23 cellular contexts compared by ENCODE assay signal in the genomic region with DNA sequence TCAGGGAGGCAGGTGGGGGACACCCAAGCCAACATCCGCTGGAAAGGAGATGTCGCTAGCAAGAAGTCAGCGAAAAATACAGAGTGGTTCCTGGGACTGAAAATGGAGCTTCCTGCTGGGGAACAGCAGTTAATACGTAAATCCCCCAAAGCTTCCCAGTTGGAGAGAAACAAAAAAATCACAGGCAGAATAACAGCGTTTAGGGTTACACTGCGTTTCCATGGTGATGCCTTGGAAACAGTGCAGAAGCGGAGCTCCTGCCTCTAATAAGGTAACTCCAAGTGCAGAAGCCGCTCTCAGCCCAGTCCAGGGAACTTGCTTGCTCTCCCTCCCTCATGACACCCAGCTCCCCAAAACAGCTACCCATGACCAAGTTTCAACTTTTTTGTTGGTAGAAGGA.
DNase-seq lines count a peak whose midpoint lies in the region; ATAC-seq, FAIRE-seq and TF ChIP-seq lines count a peak whose summit lies in the region.
"Had no signal": no experiment of that assay in that cellular context is flagged by ENCODE, and none has a peak within 500 bp of the region (broad histone marks: within the 10 kb centered on the region; RNA-seq: fewer than 3 reads in every experiment).

No MANE protein-coding gene starts in this region.

- peaks cover 6 to 96% of the 10 kb centered on the region in 2 experiments for H3K36me3 ChIP-seq in HEK293 (ENCODE audit: control insufficient read depth in 2 of 2, insufficient read depth in 1 of 2, low read length in 2 of 2)
- peaks cover 0 to 3% (median under 1%) of the 10 kb centered on the region in 4 experiments; a peak in 3 of 8 replicates for H3K36me3 ChIP-seq in H1 (ENCODE audit: control insufficient read depth in 2 of 4, insufficient read depth in 4 of 4, low read length in 3 of 4)
- no peaks in the 10 kb centered on the region for H3K36me3 ChIP-seq in neural progenitor cell
- no peaks in the 10 kb centered on the region for H3K36me3 ChIP-seq in Karpas-422 (ENCODE audit: insufficient read depth, low read length)
- H3K36me3 ChIP-seq: uterus had no signal

- no peaks in the 10 kb centered on the region for H3K9me3 Mint-ChIP-seq in neural progenitor cell
- H3K9me3 Mint-ChIP-seq: activated naive CD8-positive, alpha-beta T cell treated with anti-CD3 and anti-CD28 coated beads, Interleukin-2, amount 10 ng/mL, durations not matched to agents 7 days and 5 days; CD4-positive, alpha-beta memory T cell; memory B cell; naive thymus-derived CD8-positive, alpha-beta T cell; stimulated activated memory B cell treated with anti-CD40 and anti-IgM and Interleukin-4, amounts not matched to agents 10 μg/mL and 1 μg/mL and 100 μg/mL, for 72 hours had no signal

- no peak overlapping the region for H2BK5ac ChIP-seq in H1 (ENCODE audit: low read depth, low read length)

- no peak overlapping the region for H2BK20ac ChIP-seq in H1 (ENCODE audit: low read length)

- CTCF ChIA-PET in HEK293 (lab: Yijun Ruan, JAX): interaction anchor here (0.6 to 1.8 kb wide), 2 partner anchors 9 to 12 kb away, joined by 3 to 13 read pairs; no protein-coding TSS in a partner anchor
- CTCF ChIA-PET in H1 (lab: Charles Lee; ENCODE audit: partially characterized antibody): interaction anchor here (0.7 to 2.5 kb wide), 5 partner anchors 9 to 106 kb away, joined by 3 to 18 read pairs (median 4); no protein-coding TSS in a partner anchor

- peaks cover 8% of the 10 kb centered on the region for H3K79me1 ChIP-seq in H1 (ENCODE audit: low read depth, low read length)

- no peak overlapping the region for H2BK120ac ChIP-seq in H1 (replicated peaks; ENCODE audit: low read depth, low read length)

- H3F3A ChIP-seq in neural progenitor cell (ENCODE audit: low read depth): peaks cover 7% of the 10 kb centered on the region

- no peak overlapping the region for H2BK15ac ChIP-seq in H1 (ENCODE audit: low read length)

- POLR2A ChIA-PET in HEK293 (lab: Yijun Ruan, JAX): no interaction called here
- POLR2A ChIA-PET in H1 (lab: Charles Lee; ENCODE audit: partially characterized antibody): no interaction called here

- H3K23me2 ChIP-seq in H1 (ENCODE audit: low read depth, low read length): no peaks in the 10 kb centered on the region

- H3K4me3 Mint-ChIP-seq in neural progenitor cell: no peak overlapping the region
- H3K4me3 Mint-ChIP-seq: activated CD4-positive, alpha-beta T cell treated with anti-CD3 and anti-CD28 coated beads for 36 hours; activated naive CD8-positive, alpha-beta T cell treated with anti-CD3 and anti-CD28 coated beads, Interleukin-2, amount 10 ng/mL, durations not matched to agents 7 days and 5 days; CD4-positive, alpha-beta memory T cell; memory B cell; naive thymus-derived CD8-positive, alpha-beta T cell; stimulated activated memory B cell treated with anti-CD40 and anti-IgM and Interleukin-4, amounts not matched to agents 10 μg/mL and 1 μg/mL and 100 μg/mL, for 72 hours had no signal

- no peak overlapping the region for H4K91ac ChIP-seq in H1 (replicated peaks; ENCODE audit: insufficient read length, low read length)

- ATAC-seq in HG02623 (IDR thresholded peaks at IDR 0.05; ENCODE audit: unreplicated experiment): no peak
- ATAC-seq: activated CD4-positive, alpha-beta T cell treated with anti-CD3 and anti-CD28 coated beads for 36 hours; naive thymus-derived CD8-positive, alpha-beta T cell; stimulated activated memory B cell treated with anti-CD40 and anti-IgM and Interleukin-4, amounts not matched to agents 10 μg/mL and 1 μg/mL and 100 μg/mL, for 72 hours had no signal

- no peak overlapping the region for H3K18ac ChIP-seq in H1 (ENCODE audit: extremely low read depth, low read length)

- no peak for TF ChIP-seq POLR2A in H1 (IDR thresholded peaks at IDR 0.05; ENCODE audit: control extremely low read depth in 1 of 2, low read depth in 2 of 2, low read length in 2 of 2)

- H3K27ac ChIP-seq in HEK293 (ENCODE audit: extremely low read depth, low read depth, low read length) (no peak overlapping the region), H1 (ENCODE audit: low read depth, low read length) (0 out of 2 replicates have a peak overlapping the region, but pooled peaks have one; percentile 21), neural progenitor cell (no peak overlapping the region), Karpas-422 (ENCODE audit: low read length) (no peak overlapping the region)
- H3K27ac ChIP-seq: brain microvascular endothelial cell, Peyer's patch, testis, uterus had no signal

- H3K4me1 ChIP-seq in HEK293 (ENCODE audit: control insufficient read depth, insufficient read depth, low read length) (no peaks in the 10 kb centered on the region), H1 (replicated peaks in 1 of 4; ENCODE audit: control insufficient read depth in 3 of 4, insufficient read depth in 4 of 4, low read length in 3 of 4) (peaks cover 0 to 6% (median 2%) of the 10 kb centered on the region in 4 experiments; a peak in 3 of 7 replicates), neural progenitor cell (peaks cover 25% of the 10 kb centered on the region), Karpas-422 (ENCODE audit: low read length) (no peaks in the 10 kb centered on the region)
- H3K4me1 ChIP-seq: Peyer's patch, testis, uterus had no signal

- H3K9me3 ChIP-seq in HEK293 (ENCODE audit: control insufficient read depth, insufficient read depth, low read depth, low read length): no peaks in the 10 kb centered on the region
- H3K9me3 ChIP-seq in H1 (ENCODE audit: insufficient read depth in 2 of 2, low read depth in 1 of 2, low read length in 1 of 2): no peaks in the 10 kb centered on the region
- H3K9me3 ChIP-seq in neural progenitor cell (ENCODE audit: low read depth): no peaks in the 10 kb centered on the region
- H3K9me3 ChIP-seq in Karpas-422 (ENCODE audit: low read length): no peaks in the 10 kb centered on the region
- H3K9me3 ChIP-seq: Peyer's patch, testis, uterus had no signal

- H3K56ac ChIP-seq in H1 (replicated peaks; ENCODE audit: insufficient read length, low read depth, low read length): no peak overlapping the region

- H3K4me1 Mint-ChIP-seq in neural progenitor cell: peaks cover 38% of the 10 kb centered on the region
- H3K4me1 Mint-ChIP-seq: activated CD4-positive, alpha-beta T cell treated with anti-CD3 and anti-CD28 coated beads for 36 hours; stimulated activated memory B cell treated with anti-CD40 and anti-IgM and Interleukin-4, amounts not matched to agents 10 μg/mL and 1 μg/mL and 100 μg/mL, for 72 hours had no signal

- H3K79me2 ChIP-seq in H1 (ENCODE audit: control insufficient read depth in 1 of 2, insufficient read depth in 2 of 2, low read length in 2 of 2) (no peaks in the 10 kb centered on the region), neural progenitor cell (ENCODE audit: low read depth) (no peaks in the 10 kb centered on the region), Karpas-422 (ENCODE audit: low read length) (no peaks in the 10 kb centered on the region)

- no peak overlapping the region for H2BK12ac ChIP-seq in H1 (ENCODE audit: low read depth, low read length)

- 82% methylated on average over 8 of the region's 8 CpGs; no CpG with 5 or more reads in 1 of the 2 experiments for WGBS in H1 (ENCODE audit: extremely low coverage in 1 of 2, insufficient coverage in 1 of 2, insufficient read length in 1 of 2, insufficient replicate concordance in 2 of 2, low coverage in 1 of 2, low lambda C conversion rate in 2 of 2, missing lambda C conversion rate in 1 of 2), 2 experiments

- H3K4me2 ChIP-seq in H1 (ENCODE audit: insufficient read depth in 1 of 2, low read depth in 2 of 2, low read length in 2 of 2): peak overlapping the region in 1 of 2 experiments; percentile 28; a peak in 1 of 4 replicates
- peak overlapping the region; percentile 65 for H3K4me2 ChIP-seq in neural progenitor cell
- no peak overlapping the region for H3K4me2 ChIP-seq in Karpas-422 (ENCODE audit: low read depth, low read length, poor library complexity, severe bottlenecking)

- H3K14ac ChIP-seq in H1 (ENCODE audit: insufficient read length): no peak overlapping the region

- no peak overlapping the region for H3K4me3 ChIP-seq in HEK293 (ENCODE audit: low read depth, low read length)
- no peak overlapping the region; a peak in 1 of 8 replicates for H3K4me3 ChIP-seq in H1 (ENCODE audit: extremely low read depth in 1 of 4, insufficient read depth in 2 of 4, low read depth in 3 of 4, low read length in 4 of 4)
- no peak overlapping the region for H3K4me3 ChIP-seq in neural progenitor cell
- no peak overlapping the region for H3K4me3 ChIP-seq in Karpas-422 (ENCODE audit: low read length)
- H3K4me3 ChIP-seq: Peyer's patch, testis, uterus had no signal

- no peak for FAIRE-seq in H1 (lab: Jason Lieb, UNC)

- H3K4ac ChIP-seq in H1 (replicated peaks; ENCODE audit: insufficient read length, low read depth, low read length): no peak overlapping the region

- TF ChIP-seq CTCF in HEK293 (tag by site-specific recombination; IDR thresholded peaks at IDR 0.05): no peak
- no peak for TF ChIP-seq CTCF in H1 (IDR thresholded peaks at IDR 0.05; ENCODE audit: control extremely low read depth in 1 of 3, insufficient read depth in 1 of 3, low read depth in 1 of 3, low read length in 3 of 3)
- TF ChIP-seq CTCF in neural progenitor cell (IDR thresholded peaks at IDR 0.05): no peak

- H2AFZ ChIP-seq in H1 (ENCODE audit: low read length) (no peak overlapping the region), neural progenitor cell (replicated peaks) (no peak overlapping the region), Karpas-422 (ENCODE audit: low read length) (no peak overlapping the region)

- TF ChIP-seq RAD21 in H1 (IDR thresholded peaks at IDR 0.05 in 1 of 2, conservative IDR thresholded peaks at IDR 0.05 in 1 of 2; ENCODE audit: low read depth in 2 of 2, low read length in 2 of 2): no peak

- no peak overlapping the region for H4K5ac ChIP-seq in H1 (ENCODE audit: insufficient read length, low read depth, low read length)

- no peak overlapping the region for H3K9ac ChIP-seq in H1 (replicated peaks in 1 of 4; ENCODE audit: extremely low read depth in 1 of 4, low read depth in 3 of 4, low read length in 3 of 4)
- no peak overlapping the region for H3K9ac ChIP-seq in neural progenitor cell
- H3K9ac ChIP-seq in Karpas-422 (ENCODE audit: low read length): no peak overlapping the region

- no peaks in the 10 kb centered on the region for H3K9me2 ChIP-seq in Karpas-422 (replicated peaks; ENCODE audit: insufficient read depth, low read length)

- TF ChIP-seq EP300 in H1 (IDR thresholded peaks at IDR 0.05; ENCODE audit: borderline replicate concordance in 1 of 2, low read depth in 2 of 2, low read length in 2 of 2): no peak

- H4K20me1 ChIP-seq in H1 (replicated peaks in 1 of 2; ENCODE audit: control insufficient read depth in 1 of 2, insufficient read depth in 2 of 2, low read length in 2 of 2) (peaks cover 4 to 8% of the 10 kb centered on the region in 2 experiments), neural progenitor cell (ENCODE audit: low read depth) (peaks cover 23% of the 10 kb centered on the region), Karpas-422 (ENCODE audit: insufficient read depth, low read depth, low read length) (no peaks in the 10 kb centered on the region)

- H3K27me3 ChIP-seq in H1 (replicated peaks in 1 of 4; ENCODE audit: control insufficient read depth in 3 of 4, extremely low read depth in 1 of 4, insufficient read depth in 3 of 4, low read length in 3 of 4) (no peaks in the 10 kb centered on the region), neural progenitor cell (no peaks in the 10 kb centered on the region), Karpas-422 (ENCODE audit: low read length) (no peaks in the 10 kb centered on the region)
- H3K27me3 ChIP-seq: brain microvascular endothelial cell, Peyer's patch, testis, uterus had no signal

- DNase-seq in NCI-H2227 treated with DMSO at 0.1 percent for 48 hours (lab: John Stamatoyannopoulos, UW) (peak; percentile 36), H1 (ENCODE audit: low read depth in 1 of 2, low spot score in 2 of 2) (no peak), neural progenitor cell (ENCODE audit: low spot score) (peak; percentile 81), Karpas-422 (no peak)
- no peak for DNase-seq in stimulated activated naive CD4-positive, alpha-beta T cell treated with Interleukin-2 at 50 U/mL for 16 hours (lab: John Stamatoyannopoulos, UW)
- DNase-seq: activated CD4-positive, alpha-beta T cell treated with anti-CD3 and anti-CD28 coated beads for 36 hours; activated naive CD8-positive, alpha-beta T cell treated with anti-CD3 and anti-CD28 coated beads, Interleukin-2, amount 10 ng/mL, durations not matched to agents 7 days and 5 days; brain microvascular endothelial cell; CD4-positive, alpha-beta memory T cell; cortex of kidney; GOT3; KBM-7; naive thymus-derived CD8-positive, alpha-beta T cell; NCI-H187; NCI-H510A; Peyer's patch; stimulated activated CD4-positive, alpha-beta T cell treated with anti-CD3 and anti-CD28 coated beads, Interleukin-1b, Interleukin-23, amount 100 ng/mL, for 48 hours; testis; uterus had no signal

- H4K8ac ChIP-seq in H1 (ENCODE audit: extremely low read depth, insufficient read depth, low read length): no peak overlapping the region

- peak overlapping the region; percentile 90 for H3K27ac Mint-ChIP-seq in neural progenitor cell
- H3K27ac Mint-ChIP-seq: activated CD4-positive, alpha-beta T cell treated with anti-CD3 and anti-CD28 coated beads for 36 hours; activated naive CD8-positive, alpha-beta T cell treated with anti-CD3 and anti-CD28 coated beads, Interleukin-2, amount 10 ng/mL, durations not matched to agents 7 days and 5 days; memory B cell; stimulated activated memory B cell treated with anti-CD40 and anti-IgM and Interleukin-4, amounts not matched to agents 10 μg/mL and 1 μg/mL and 100 μg/mL, for 72 hours had no signal

- H3K27me3 Mint-ChIP-seq in neural progenitor cell (ENCODE audit: insufficient read depth, low read depth): peaks cover 7% of the 10 kb centered on the region
- H3K27me3 Mint-ChIP-seq: activated CD4-positive, alpha-beta T cell treated with anti-CD3 and anti-CD28 coated beads for 36 hours; activated naive CD8-positive, alpha-beta T cell treated with anti-CD3 and anti-CD28 coated beads, Interleukin-2, amount 10 ng/mL, durations not matched to agents 7 days and 5 days; CD4-positive, alpha-beta memory T cell; memory B cell; naive thymus-derived CD8-positive, alpha-beta T cell; stimulated activated memory B cell treated with anti-CD40 and anti-IgM and Interleukin-4, amounts not matched to agents 10 μg/mL and 1 μg/mL and 100 μg/mL, for 72 hours had no signal

- no peak overlapping the region for H3K23ac ChIP-seq in H1 (ENCODE audit: insufficient read length)

- H2AK5ac ChIP-seq in H1 (ENCODE audit: low read depth, low read length): no peak overlapping the region

- peaks cover 8% of the 10 kb centered on the region for H3K36me3 Mint-ChIP-seq in neural progenitor cell
- H3K36me3 Mint-ChIP-seq: activated naive CD8-positive, alpha-beta T cell treated with anti-CD3 and anti-CD28 coated beads, Interleukin-2, amount 10 ng/mL, durations not matched to agents 7 days and 5 days had no signal

Comparison
In these comparisons a context has a peak if more than half of its experiments do, and no peak if none do; other contexts are left out.
1. DNase-seq: peak in NCI-H2227 treated with DMSO at 0.1 percent for 48 hours (single experiment) and neural progenitor cell (single experiment); none in H1 (0 of 2), stimulated activated naive CD4-positive, alpha-beta T cell treated with Interleukin-2 at 50 U/mL for 16 hours (single experiment) and Karpas-422 (single experiment).